Comparison of ENCODE assay signal across 22 cellular contexts in genomic region chr14:87443787-87444186, GRCh38.
A peak's percentile ranks its signal among the peaks of the same experiment; 100 is the strongest.
DNase-seq lines count a peak whose midpoint lies in the region; ATAC-seq and TF ChIP-seq lines count a peak whose summit lies in the region.
"Had no signal": no experiment of that assay in that cellular context is flagged by ENCODE, and none has a peak within 500 bp of the region (broad histone marks: within the 10 kb centered on the region; RNA-seq: fewer than 3 reads in every experiment).

No MANE protein-coding gene starts in this region.

- H3K4me3 ChIP-seq in GM23248: no peak overlapping the region
- no peak overlapping the region for H3K4me3 ChIP-seq in IMR-90 (ENCODE audit: insufficient read depth, low read depth, low read length)
- H3K4me3 ChIP-seq in fibroblast of mammary gland (ENCODE audit: control insufficient read depth, low read depth, low read length): no peak overlapping the region
- no peak overlapping the region for H3K4me3 ChIP-seq in SJCRH30
- H3K4me3 ChIP-seq: BLaER1, GM12878, HAP-1, PC-9 had no signal

- intact Hi-C loops in IMR-90 (cut with micrococcal nuclease): no loop called here
- intact Hi-C loops in sciatic nerve (cut with DNase I): no loop called here

- H2AFZ ChIP-seq in GM23248 (no peak overlapping the region), IMR-90 (replicated peaks; ENCODE audit: low read length, poor library complexity) (no peak overlapping the region)
- H2AFZ ChIP-seq: PC-9 had no signal

- no peak overlapping the region for H4K91ac ChIP-seq in IMR-90 (ENCODE audit: insufficient read depth, low read depth, low read length)

- DNase-seq in GM23248 (peak; percentile 14), IMR-90 (peak; percentile 4), fibroblast of mammary gland (ENCODE audit: low read depth) (peak; percentile 86), sciatic nerve (ENCODE audit: low spot score) (no peak), globus pallidus (ENCODE audit: low spot score) (no peak), SJCRH30 (no peak)
- no peak for DNase-seq in activated CD8-positive, alpha-beta memory T cell treated with anti-CD3 and anti-CD28 coated beads, Interleukin-2, amount 50 U/mL, for 48 hours
- DNase-seq: CD4-positive, alpha-beta T cell; COR-L47; DND-41; KBM-7; NCI-H1092 treated with DMSO at 0.1 percent for 48 hours; NCI-H1436 treated with DMSO at 0.1 percent for 48 hours; NCI-H1930; NCI-H2227 treated with DMSO at 0.1 percent for 48 hours; NCI-H510A; PC-9; RPMI8226 had no signal

- H3K79me2 ChIP-seq in GM23248 (ENCODE audit: insufficient read depth): no peaks in the 10 kb centered on the region

- H3K14ac ChIP-seq in IMR-90 (replicated peaks; ENCODE audit: low read depth, low read length): no peak overlapping the region

- H3K36me3 ChIP-seq in GM23248 (ENCODE audit: low read depth): no peaks in the 10 kb centered on the region
- no peaks in the 10 kb centered on the region for H3K36me3 ChIP-seq in IMR-90 (ENCODE audit: control insufficient read depth, insufficient read depth, low read length)
- H3K36me3 ChIP-seq in SJCRH30: no peaks in the 10 kb centered on the region
- H3K36me3 ChIP-seq: BLaER1, HAP-1 had no signal

- H3K4me1 ChIP-seq in GM23248 (ENCODE audit: insufficient read depth): no peaks in the 10 kb centered on the region
- H3K4me1 ChIP-seq in IMR-90 (ENCODE audit: control insufficient read depth, insufficient read depth, low read length): no peaks in the 10 kb centered on the region
- no peaks in the 10 kb centered on the region for H3K4me1 ChIP-seq in SJCRH30
- H3K4me1 ChIP-seq: BLaER1, HAP-1 had no signal

- no peak overlapping the region for H3K18ac ChIP-seq in IMR-90 (ENCODE audit: low read depth, low read length)

- no peaks in the 10 kb centered on the region for H3K9me2 ChIP-seq in GM23248 (ENCODE audit: insufficient read depth)

- H4K20me1 ChIP-seq in GM23248 (ENCODE audit: insufficient read depth) (no peaks in the 10 kb centered on the region), IMR-90 (ENCODE audit: insufficient read depth, low read length) (no peaks in the 10 kb centered on the region)
- H4K20me1 ChIP-seq: BLaER1 had no signal

- no peak overlapping the region for H3K4ac ChIP-seq in IMR-90 (ENCODE audit: low read depth, low read length)

- no peak overlapping the region for H2BK120ac ChIP-seq in IMR-90 (ENCODE audit: low read depth, low read length)

- H3K9me3 ChIP-seq in GM23248 (ENCODE audit: low read depth) (no peaks in the 10 kb centered on the region), IMR-90 (ENCODE audit: control insufficient read depth, insufficient read depth, low read length) (no peaks in the 10 kb centered on the region), SJCRH30 (replicated peaks) (no peaks in the 10 kb centered on the region)
- H3K9me3 ChIP-seq: BLaER1, HAP-1 had no signal

- no peak overlapping the region for H2BK15ac ChIP-seq in IMR-90 (ENCODE audit: low read depth, low read length)

- CTCF ChIA-PET in IMR-90 (lab: Yijun Ruan, JAX): no interaction called here

- H3K23ac ChIP-seq in IMR-90 (ENCODE audit: low read depth, low read length): no peak overlapping the region

- H2AK5ac ChIP-seq in IMR-90 (ENCODE audit: low read depth, low read length): no peak overlapping the region

- POLR2A ChIA-PET in IMR-90 (lab: Charles Lee; ENCODE audit: unreplicated experiment): no interaction called here

- H3K27ac ChIP-seq in GM23248: no peak overlapping the region
- H3K27ac ChIP-seq in IMR-90 (ENCODE audit: insufficient read depth, low read length): no peak overlapping the region
- no peak overlapping the region for H3K27ac ChIP-seq in SJCRH30
- H3K27ac ChIP-seq: BLaER1, PC-9 had no signal

- no peaks in the 10 kb centered on the region for H3K27me3 ChIP-seq in GM23248 (replicated peaks; ENCODE audit: insufficient read depth)
- H3K27me3 ChIP-seq in IMR-90 (ENCODE audit: control insufficient read depth, insufficient read depth, low read length): no peaks in the 10 kb centered on the region
- H3K27me3 ChIP-seq in SJCRH30: no peaks in the 10 kb centered on the region
- H3K27me3 ChIP-seq: BLaER1 had no signal

- no peak overlapping the region for H2AK9ac ChIP-seq in IMR-90 (replicated peaks; ENCODE audit: low read depth, low read length, poor library complexity)

- H2BK20ac ChIP-seq in IMR-90 (ENCODE audit: low read depth, low read length): no peak overlapping the region

- H3K4me2 ChIP-seq in GM23248 (ENCODE audit: unreplicated experiment) (no peak overlapping the region), IMR-90 (ENCODE audit: low read depth, low read length) (no peak overlapping the region)
- H3K4me2 ChIP-seq: BLaER1, PC-9 had no signal

- in situ Hi-C loops in GM23248 (cut with MboI) (no loop called here), IMR-90 (cut with MboI; ENCODE audit: low sequenced_read_pairs) (no loop called here)

- dilution Hi-C loops in IMR-90 (cut with HindIII; ENCODE audit: low sequenced_read_pairs, unreplicated experiment): no loop called here

- no peak for TF ChIP-seq POLR2A in IMR-90 (IDR thresholded peaks at IDR 0.05; ENCODE audit: low read depth, low read length)

- H3F3A ChIP-seq in GM23248 (ENCODE audit: insufficient read depth): no peaks in the 10 kb centered on the region

- no peak overlapping the region for H4K5ac ChIP-seq in IMR-90 (ENCODE audit: low read depth, low read length)

- ATAC-seq in IMR-90 (ENCODE audit: low read depth): no peak
- peak; percentile 50 for ATAC-seq in sciatic nerve
- ATAC-seq: GM12878, HepG2 had no signal

- TF ChIP-seq CTCF in IMR-90 (conservative IDR thresholded peaks at IDR 0.05; ENCODE audit: low read depth, low read length): no peak
- no peak for TF ChIP-seq CTCF in fibroblast of mammary gland (conservative IDR thresholded peaks at IDR 0.05; ENCODE audit: control insufficient read depth, insufficient read depth, low read depth, low read length)

- no peak overlapping the region for H4K8ac ChIP-seq in IMR-90 (ENCODE audit: low read depth in 2 of 2, low read length in 2 of 2)

- H3K79me1 ChIP-seq in IMR-90 (ENCODE audit: low read depth in 1 of 2, low read length in 2 of 2): no peaks in the 10 kb centered on the region

- no peak overlapping the region for H3K56ac ChIP-seq in IMR-90 (ENCODE audit: extremely low read depth, insufficient read depth, low read length)

- no peak overlapping the region for H2BK5ac ChIP-seq in IMR-90 (ENCODE audit: low read depth, low read length, poor library complexity, severe bottlenecking)

- no peak for TF ChIP-seq RAD21 in IMR-90 (IDR thresholded peaks at IDR 0.05; ENCODE audit: low read length)

- H3K9ac ChIP-seq in GM23248: no peak overlapping the region
- no peak overlapping the region for H3K9ac ChIP-seq in IMR-90 (ENCODE audit: low read depth, low read length)
- H3K9ac ChIP-seq: BLaER1 had no signal

- H3K9me1 ChIP-seq in IMR-90 (ENCODE audit: insufficient read depth, low read length): no peaks in the 10 kb centered on the region

- no TSS peak for BruUV-seq in IMR-90 (replicated peaks; lab: Mats Ljungman, UMichigan)

TF ChIP-seq in IMR-90, 13 proteins besides CTCF, POLR2A, EP300 and RAD21:
- no peak for TF ChIP-seq MAFK (IDR thresholded peaks at IDR 0.05; ENCODE audit: low read depth, low read length)

Comparison
In these comparisons a context has a peak if more than half of its experiments do, and no peak if none do; other contexts are left out.
1. DNase-seq: peak in GM23248 (single experiment), IMR-90 (single experiment) and fibroblast of mammary gland (single experiment); none in sciatic nerve (single experiment), globus pallidus (single experiment), SJCRH30 (0 of 2) and activated CD8-positive, alpha-beta memory T cell treated with anti-CD3 and anti-CD28 coated beads, Interleukin-2, amount 50 U/mL, for 48 hours (single experiment).